8 cellular contexts compared by ENCODE assay signal in genomic region chr19:45767410-45767880, GRCh38. TPM values are rescaled to one million over a fixed set of nuclear protein-coding genes. Genes with fewer than 3 reads are reported as not detected.
DNase-seq lines count a peak whose midpoint lies in the region; ATAC-seq and FAIRE-seq lines count a peak whose summit lies in the region.

No MANE protein-coding gene starts in this region.

- H4K8ac ChIP-seq in mesendoderm (ENCODE audit: low read depth, low read length), result no peak overlapping the region

- H3K4me1 ChIP-seq in mesendoderm (ENCODE audit: control insufficient read depth, low read depth, low read length), result peaks cover 8% of the 10 kb centered on the region

- H2AK5ac ChIP-seq in mesendoderm (ENCODE audit: low read length), result no peak overlapping the region

- H3K27me3 ChIP-seq in mesendoderm (ENCODE audit: insufficient read depth, low read length, poor library complexity), result no peaks in the 10 kb centered on the region

- no peak overlapping the region for H4K5ac ChIP-seq in mesendoderm (ENCODE audit: low read length)

- H2BK15ac ChIP-seq in mesendoderm (replicated peaks; ENCODE audit: low read depth), result no peak overlapping the region

- DNase-seq in NCI-H748 (lab: John Stamatoyannopoulos, UW; ENCODE audit: unreplicated experiment) (peak; percentile 60), NCI-H748 treated with DMSO at 0.1 percent for 48 hours (lab: John Stamatoyannopoulos, UW) (no peak), OCI-M2 (lab: John Stamatoyannopoulos, UW; ENCODE audit: unreplicated experiment) (peak; percentile 54), ecto neural progenitor cell (ENCODE audit: low spot score) (peak; percentile 85), mesendoderm (peak; percentile 66), urothelium cell line (ENCODE audit: low spot score) (peak; percentile 76), HUDEP-2 (lab: John Stamatoyannopoulos, UW; ENCODE audit: unreplicated experiment in 76 of 76) (no peak)

- peak overlapping the region; percentile 1 for H2BK120ac ChIP-seq in mesendoderm (ENCODE audit: low read depth, low read length)

- H3K56ac ChIP-seq in mesendoderm (ENCODE audit: low read length), result peak overlapping the region; percentile 100

- no CpG with 5 or more reads among the region's 31 CpGs for WGBS in mesendoderm (ENCODE audit: extremely low coverage, insufficient coverage, low lambda C conversion rate)

- H3K79me2 ChIP-seq in mesendoderm (ENCODE audit: control insufficient read depth, insufficient read depth, low read length), result no peaks in the 10 kb centered on the region

- peak overlapping the region; percentile 96 for H3K4me2 ChIP-seq in mesendoderm (ENCODE audit: low read length)

- peak overlapping the region; percentile 98 for H3K23ac ChIP-seq in mesendoderm (ENCODE audit: low read length)

- peak overlapping the region; percentile 67 for H3K27ac ChIP-seq in mesendoderm (ENCODE audit: low read depth, low read length)

- H3K18ac ChIP-seq in mesendoderm (ENCODE audit: low read length), result peak overlapping the region; percentile 77

- H2BK5ac ChIP-seq in mesendoderm (ENCODE audit: low read length), result no peak overlapping the region

- H3K4me3 ChIP-seq in mesendoderm (ENCODE audit: low read length), result peak overlapping the region; percentile 81

- no peaks in the 10 kb centered on the region for H3K36me3 ChIP-seq in mesendoderm (ENCODE audit: control insufficient read depth, insufficient read depth, low read length)

- H3K9ac ChIP-seq in mesendoderm (ENCODE audit: low read length), result peak overlapping the region; percentile 100

- FAIRE-seq in urothelium cell line (lab: Jason Lieb, UNC), result no peak

- ATAC-seq in HG02763 (IDR thresholded peaks at IDR 0.05; ENCODE audit: unreplicated experiment), result no peak

- H3K4ac ChIP-seq in mesendoderm (ENCODE audit: low read depth, low read length), result peak overlapping the region; percentile 58

- H3K79me1 ChIP-seq in mesendoderm (ENCODE audit: low read length), result no peaks in the 10 kb centered on the region

RNA-seq across cellular contexts. Expression of gene SIX5, which starts 1.6 kb away (rescaled TPM):
- polyA plus RNA-seq in mesendoderm (2013, experiment 1 of 2), result 19.5 TPM
- polyA plus RNA-seq in mesendoderm (2013, experiment 2 of 2), result 18.9 TPM

RNA-seq across cellular contexts. Expression of gene DMPK, which starts 14.8 kb away (rescaled TPM):
- polyA plus RNA-seq in mesendoderm (2013, experiment 1 of 2), result 10.5 TPM
- polyA plus RNA-seq in mesendoderm (2013, experiment 2 of 2), result 9.3 TPM

RNA-seq across cellular contexts. Expression of gene DMWD, which starts 25.2 kb away (rescaled TPM):
- 20.6 TPM for polyA plus RNA-seq in mesendoderm (2013, experiment 1 of 2)
- polyA plus RNA-seq in mesendoderm (2013, experiment 2 of 2), result 20.9 TPM

RNA-seq across cellular contexts. Expression of gene MEIOSIN, which starts 34.2 kb away (rescaled TPM):
- polyA plus RNA-seq in mesendoderm (2013, experiment 1 of 2), result 0.38 TPM
- 0.28 TPM for polyA plus RNA-seq in mesendoderm (2013, experiment 2 of 2)

RNA-seq across cellular contexts. Expression of gene FBXO46, which starts 36.7 kb away (rescaled TPM):
- polyA plus RNA-seq in mesendoderm (2013, experiment 1 of 2), result 17.4 TPM
- polyA plus RNA-seq in mesendoderm (2013, experiment 2 of 2), result 17.5 TPM

Comparison
In these comparisons a context has a peak if more than half of its experiments do, and no peak if none do; other contexts are left out.
1. DNase-seq: peak in NCI-H748 (single experiment), OCI-M2 (single experiment), ecto neural progenitor cell (single experiment), mesendoderm (single experiment) and urothelium cell line (single experiment); none in NCI-H748 treated with DMSO at 0.1 percent for 48 hours (single experiment) and HUDEP-2 (0 of 76).